ENCODE assay signal across 8 cellular contexts in genomic region chr1:27322569-27323116, GRCh38. TPM values are rescaled to one million over a fixed set of nuclear protein-coding genes. Genes with fewer than 3 reads are reported as not detected.
DNase-seq lines count a peak whose midpoint lies in the region; ATAC-seq and TF ChIP-seq lines count a peak whose summit lies in the region.

No MANE protein-coding gene starts in this region.

- H3K4me3 Mint-ChIP-seq in IgD-negative memory B cell (peak overlapping the region; percentile 96 to 99 (median 98)), naive B cell (peak overlapping the region; percentile 93 to 98 (median 96))
- H3K4me3 Mint-ChIP-seq in central memory CD8-positive, alpha-beta T cell = peak overlapping the region; percentile 93

- peaks cover 5% of the 10 kb centered on the region for H3K27me3 Mint-ChIP-seq in IgD-negative memory B cell
- no peaks in the 10 kb centered on the region for H3K27me3 Mint-ChIP-seq in central memory CD8-positive, alpha-beta T cell
- H3K27me3 Mint-ChIP-seq in naive B cell = peaks cover 0 to 15% (median 11%) of the 10 kb centered on the region in 3 donors

- H3K27me3 ChIP-seq in BLaER1 = no peaks in the 10 kb centered on the region

- peak overlapping the region; percentile 94 for H3K9ac ChIP-seq in BLaER1

- no peaks in the 10 kb centered on the region for H3K9me3 Mint-ChIP-seq in IgD-negative memory B cell
- H3K9me3 Mint-ChIP-seq in central memory CD8-positive, alpha-beta T cell = no peaks in the 10 kb centered on the region
- H3K9me3 Mint-ChIP-seq in naive B cell = no peaks in the 10 kb centered on the region

- H3K4me2 ChIP-seq in BLaER1 = peak overlapping the region; percentile 95

- H3K27ac ChIP-seq in BLaER1 = peak overlapping the region; percentile 92

- no peaks in the 10 kb centered on the region for H3K9me3 ChIP-seq in BLaER1

- H3K36me3 Mint-ChIP-seq in IgD-negative memory B cell = peaks cover 1% of the 10 kb centered on the region
- H3K36me3 Mint-ChIP-seq in central memory CD8-positive, alpha-beta T cell (ENCODE audit: insufficient read depth) = peaks cover 20% of the 10 kb centered on the region
- no peaks in the 10 kb centered on the region for H3K36me3 Mint-ChIP-seq in naive B cell

- peaks cover 36% of the 10 kb centered on the region for H4K20me1 ChIP-seq in BLaER1

- no peak for ATAC-seq in central memory CD8-positive, alpha-beta T cell (replicated peaks; ENCODE audit: extremely low read depth, poor library complexity, severe bottlenecking)
- ATAC-seq in naive B cell (ENCODE audit: low read depth in 2 of 2) (no peak), GM21360 (IDR thresholded peaks at IDR 0.05; ENCODE audit: unreplicated experiment) (no peak), GM21786 (IDR thresholded peaks at IDR 0.05; ENCODE audit: unreplicated experiment) (no peak)

- peak overlapping the region; percentile 82 for H3K4me3 ChIP-seq in BLaER1

- in situ Hi-C loops in GM13976 (cut with MboI; ENCODE audit: low sequenced_read_pairs, unreplicated experiment) = no loop called here

- peaks cover 18% of the 10 kb centered on the region for H3K4me1 ChIP-seq in BLaER1

- TF ChIP-seq CTCF in GM13976 (IDR thresholded peaks at IDR 0.05; ENCODE audit: borderline replicate concordance, control extremely low read depth, extremely low read depth, insufficient read depth, missing control alignments) = no peak

- no peak for DNase-seq in central memory CD8-positive, alpha-beta T cell (ENCODE audit: low spot score in 2 of 2)
- DNase-seq in naive B cell = no peak
- DNase-seq in GM13976 (ENCODE audit: low spot score) = no peak
- no peak for DNase-seq in stimulated activated naive CD4-positive, alpha-beta T cell (lab: John Stamatoyannopoulos, UW)

- H3K36me3 ChIP-seq in BLaER1 = peaks cover 37% of the 10 kb centered on the region

- H3K27ac Mint-ChIP-seq in IgD-negative memory B cell = peak overlapping the region; percentile 94 to 97 (median 96)
- H3K27ac Mint-ChIP-seq in central memory CD8-positive, alpha-beta T cell (ENCODE audit: low read depth) = peak overlapping the region; percentile 87
- peak overlapping the region; percentile 94 to 98 (median 96) for H3K27ac Mint-ChIP-seq in naive B cell

- peaks cover 33 to 39% (median 36%) of the 10 kb centered on the region in 3 donors for H3K4me1 Mint-ChIP-seq in IgD-negative memory B cell
- peaks cover 47% of the 10 kb centered on the region for H3K4me1 Mint-ChIP-seq in central memory CD8-positive, alpha-beta T cell
- peaks cover 26 to 58% (median 44%) of the 10 kb centered on the region in 3 donors for H3K4me1 Mint-ChIP-seq in naive B cell

RNA-seq across cellular contexts. Expression of gene TMEM222, which starts 0.7 kb away (rescaled TPM):
- polyA plus RNA-seq in IgD-negative memory B cell = 68.0 TPM
- 10 to 100 TPM; 59.7 to 80.2 (median 74.2) TPM for polyA plus RNA-seq in naive B cell (ENCODE audit: low read depth in 6 of 6)

RNA-seq across cellular contexts. Expression of gene SYTL1, which starts 19.2 kb away (rescaled TPM):
- polyA plus RNA-seq in IgD-negative memory B cell (130 TPM), naive B cell (ENCODE audit: low read depth in 6 of 6) (100 to 1,000 TPM in 1 of 6 donors, 10 to 100 TPM in 5; 63.3 to 110 (median 79.9) TPM)

RNA-seq across cellular contexts. Expression of gene MAP3K6, which starts 44.1 kb away (rescaled TPM):
- polyA plus RNA-seq in IgD-negative memory B cell = 3.9 TPM
- 1 to 10 TPM in 4 of 6 donors, under 1 TPM in 1, not detected in 1; 0.80 to 2.7 (median 2.0) TPM for polyA plus RNA-seq in naive B cell (ENCODE audit: low read depth in 6 of 6)

RNA-seq across cellular contexts. Expression of gene FCN3, which starts 52.0 kb away (rescaled TPM):
- polyA plus RNA-seq in IgD-negative memory B cell = not detected
- not detected for polyA plus RNA-seq in naive B cell (ENCODE audit: low read depth in 6 of 6)
